Comparison of ENCODE assay signal across 11 cellular contexts in genomic region chr1:221939598-221939997, GRCh38.
DNase-seq lines count a peak whose midpoint lies in the region; ATAC-seq and TF ChIP-seq lines count a peak whose summit lies in the region.
"Had no signal": no experiment of that assay in that cellular context is flagged by ENCODE, and none has a peak within 500 bp of the region (broad histone marks: within the 10 kb centered on the region; RNA-seq: fewer than 3 reads in every experiment).

No MANE protein-coding gene starts in this region.

- no peaks in the 10 kb centered on the region for H3K9me2 ChIP-seq in SU-DHL-6 (replicated peaks; ENCODE audit: insufficient read depth, low read length)

- H3K27ac ChIP-seq in SU-DHL-6 (ENCODE audit: low read depth, low read length): peak overlapping the region; percentile 66

- H3K4me2 ChIP-seq in SU-DHL-6 (ENCODE audit: low read depth, low read length, poor library complexity, severe bottlenecking): peak overlapping the region; percentile 50

- no peak overlapping the region for H2AFZ ChIP-seq in SU-DHL-6 (ENCODE audit: low read depth, low read length, severe bottlenecking)

- no peak for TF ChIP-seq POLR2A in GM18505 (IDR thresholded peaks at IDR 0.05; ENCODE audit: borderline replicate concordance, extremely low read depth, insufficient read depth, insufficient read length)

- no peaks in the 10 kb centered on the region for H3K36me3 ChIP-seq in SU-DHL-6 (ENCODE audit: low read length)

- no peaks in the 10 kb centered on the region for H4K20me1 ChIP-seq in SU-DHL-6 (ENCODE audit: low read depth, low read length)

- no peaks in the 10 kb centered on the region for H3K27me3 ChIP-seq in SU-DHL-6 (ENCODE audit: low read length)

- peak; percentile 80 for ATAC-seq in GM18505 (IDR thresholded peaks at IDR 0.05; ENCODE audit: unreplicated experiment)
- peak; percentile 75 for ATAC-seq in GM21619 (IDR thresholded peaks at IDR 0.05; ENCODE audit: unreplicated experiment)
- ATAC-seq in HG03460 (IDR thresholded peaks at IDR 0.05; ENCODE audit: unreplicated experiment): peak; percentile 84
- ATAC-seq in Right ventricle myocardium inferior: no peak
- no peak for ATAC-seq in left cardiac atrium
- ATAC-seq: activated CD4-positive, alpha-beta T cell treated with anti-CD3 and anti-CD28 coated beads for 36 hours had no signal

- intact Hi-C loops in Right ventricle myocardium inferior (cut with DNase I) (no loop called here), left cardiac atrium (cut with DNase I) (no loop called here)

- H3K9ac ChIP-seq in SU-DHL-6 (ENCODE audit: low read length): no peak overlapping the region; the same call in 1 of the 2 replicates

- H3K79me2 ChIP-seq in SU-DHL-6 (ENCODE audit: insufficient read depth, low read length): no peaks in the 10 kb centered on the region

- H3F3A ChIP-seq in SU-DHL-6 (ENCODE audit: insufficient read depth): no peaks in the 10 kb centered on the region; the same call in 1 of the 2 replicates

- DNase-seq in Right ventricle myocardium inferior (ENCODE audit: missing footprints): no peak
- DNase-seq in cortex of kidney (lab: John Stamatoyannopoulos, UW): no peak
- DNase-seq in NCI-H748 (lab: John Stamatoyannopoulos, UW; ENCODE audit: unreplicated experiment): no peak
- DNase-seq in left cardiac atrium: no peak
- DNase-seq: activated CD4-positive, alpha-beta T cell treated with anti-CD3 and anti-CD28 coated beads for 36 hours; DMS153; KG1 had no signal

- peak overlapping the region; percentile 2 for H3K4me3 ChIP-seq in SU-DHL-6 (ENCODE audit: insufficient read depth, low read length, poor library complexity, severe bottlenecking)

- no peaks in the 10 kb centered on the region for H3K9me3 ChIP-seq in SU-DHL-6 (ENCODE audit: insufficient read depth, low read length)

- no peak for TF ChIP-seq CTCF in SU-DHL-6 (IDR thresholded peaks at IDR 0.05; ENCODE audit: insufficient read depth, low read length, poor library complexity, severe bottlenecking)

Comparison
In these comparisons a context has a peak if more than half of its experiments do, and no peak if none do; other contexts are left out.
1. ATAC-seq: peak in GM18505 (single experiment), GM21619 (single experiment) and HG03460 (single experiment); none in Right ventricle myocardium inferior (single experiment) and left cardiac atrium (0 of 2).